ENCODE assay signal across 9 cellular contexts in the genomic region with DNA sequence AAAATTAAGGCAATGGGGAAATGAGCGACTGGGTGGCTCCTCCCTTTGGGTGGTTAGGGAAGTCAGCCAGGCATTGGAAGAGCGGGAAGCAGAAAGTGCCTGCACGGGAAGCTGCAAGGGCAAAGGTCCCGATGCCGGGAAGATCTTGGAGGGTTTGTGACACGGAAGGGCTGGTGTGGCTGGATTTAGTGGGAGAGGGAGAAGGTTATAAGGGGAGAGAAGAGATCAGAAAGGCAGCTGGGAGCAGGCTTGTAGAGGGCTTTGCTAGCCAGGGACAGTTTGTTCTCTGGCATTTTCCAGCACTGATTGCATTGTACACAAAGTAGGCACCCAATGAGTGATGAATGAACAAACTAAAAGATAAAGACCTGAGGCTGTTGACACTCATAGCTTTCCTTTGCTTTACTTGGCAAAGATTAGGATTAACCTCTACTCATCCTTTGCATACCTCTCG.
A peak's percentile ranks its signal among the peaks of the same experiment; 100 is the strongest.
DNase-seq lines count a peak whose midpoint lies in the region; ATAC-seq, FAIRE-seq and TF ChIP-seq lines count a peak whose summit lies in the region.
"Had no signal": no experiment of that assay in that cellular context is flagged by ENCODE, and none has a peak within 500 bp of the region (broad histone marks: within the 10 kb centered on the region; RNA-seq: fewer than 3 reads in every experiment).

No MANE protein-coding gene starts in this region.

- H3K36me3 ChIP-seq in ascending aorta = no peaks in the 10 kb centered on the region
- no peaks in the 10 kb centered on the region for H3K36me3 ChIP-seq in small intestine (ENCODE audit: control insufficient read depth in 2 of 2, insufficient read depth in 2 of 2, low read length in 2 of 2)

- H3K9me3 ChIP-seq in ascending aorta = no peaks in the 10 kb centered on the region
- H3K9me3 ChIP-seq in small intestine (ENCODE audit: control insufficient read depth, low read depth) = no peaks in the 10 kb centered on the region

- H3K27me3 ChIP-seq in ascending aorta (no peaks in the 10 kb centered on the region), small intestine (ENCODE audit: control insufficient read depth in 2 of 2, insufficient read depth in 2 of 2, low read length in 2 of 2) (no peaks in the 10 kb centered on the region)

- intact Hi-C loops in ascending aorta (cut with DNase I) = no loop called here

- FAIRE-seq in small intestine (lab: Jason Lieb, UNC) = no peak

- WGBS in small intestine, 3 donors = 25 to 33% (median 28%) methylated on average over 7 of the region's 7 CpGs

- in situ Hi-C loops in KBM-7 (cut with MboI; ENCODE audit: low pct_unique_long_range_greater_than_20kb, low sequenced_read_pairs) = no loop called here

- H3K4me1 ChIP-seq in ascending aorta (peaks cover 0 to 16% of the 10 kb centered on the region in 2 donors), small intestine (ENCODE audit: control insufficient read depth in 2 of 2, insufficient read depth in 1 of 2, low read depth in 1 of 2, low read length in 1 of 2) (no peaks in the 10 kb centered on the region)

- peak; percentile 87 for DNase-seq in HCEC 1CT
- DNase-seq in ascending aorta (ENCODE audit: low spot score in 2 of 2) = peak; percentile 18 to 86
- peak; percentile 26 for DNase-seq in hepatic stellate cell (ENCODE audit: low spot score)
- DNase-seq in small intestine = peak; percentile 74
- DNase-seq in KBM-7 = no peak
- DNase-seq in NCI-H2107 treated with DMSO at 0.1 percent for 48 hours (lab: John Stamatoyannopoulos, UW; ENCODE audit: unreplicated experiment) = no peak
- DNase-seq in stimulated activated CD4-positive, alpha-beta T cell treated with anti-CD3 and anti-CD28 coated beads, Interleukin-4, amount 100 ng/mL, for 1 hour = no peak
- DNase-seq: activated CD4-positive, CD25-positive, alpha-beta regulatory T cell had no signal

- H3K27ac ChIP-seq in ascending aorta (peak overlapping the region; percentile 78 to 79), small intestine (ENCODE audit: low read depth in 1 of 2, low read length in 1 of 2) (peak overlapping the region in 1 of 2 donors; percentile 78)

- TF ChIP-seq CTCF in ascending aorta (IDR thresholded peaks at IDR 0.05) = no peak

- ATAC-seq in GM18909 (IDR thresholded peaks at IDR 0.05; ENCODE audit: poor library complexity, unreplicated experiment) = no peak

- H3K4me3 ChIP-seq in ascending aorta (peak overlapping the region in 1 of 2 donors; percentile 16), small intestine (ENCODE audit: low read depth in 1 of 2, low read length in 2 of 2) (no peak overlapping the region)

Comparison
In these comparisons a context has a peak if more than half of its experiments do, and no peak if none do; other contexts are left out.
1. DNase-seq: peak in HCEC 1CT (single experiment), ascending aorta (2 of 2), hepatic stellate cell (single experiment) and small intestine (single experiment); none in KBM-7 (single experiment), NCI-H2107 treated with DMSO at 0.1 percent for 48 hours (single experiment) and stimulated activated CD4-positive, alpha-beta T cell treated with anti-CD3 and anti-CD28 coated beads, Interleukin-4, amount 100 ng/mL, for 1 hour (single experiment).